1 cellular context compared by ENCODE assay signal in genomic region chr19:15529774-15530372, GRCh38.
TF ChIP-seq lines count a peak whose summit lies in the region.

No MANE protein-coding gene starts in this region.

TF ChIP-seq in HCT116, 20 proteins besides CTCF, POLR2A, EP300 and RAD21 (continued from another document):
- TF ChIP-seq MAX (IDR thresholded peaks at IDR 0.05) = peak; percentile 42; the same call in 1 of the 2 replicates
TF ChIP-seq in HCT116: peak in this region for 4.
